ENCODE assay signal across 9 cellular contexts in genomic region chr1:18247151-18247550, GRCh38.
"Had no signal": no experiment of that assay in that cellular context is flagged by ENCODE, and none has a peak within 500 bp of the region (broad histone marks: within the 10 kb centered on the region; RNA-seq: fewer than 3 reads in every experiment).

No MANE protein-coding gene starts in this region.

- H3K4me2 ChIP-seq: GM23338 had no signal

- H3K9me3 ChIP-seq: HAP-1 had no signal

- H3K4me3 ChIP-seq: GM23248, GM23338, HAP-1 had no signal

- H3K27ac ChIP-seq: GM23248 had no signal

- H2AFZ ChIP-seq: GM23248, GM23338 had no signal

- H3K36me3 ChIP-seq: HAP-1 had no signal

- FAIRE-seq: H1, H54 had no signal

- H3K9ac ChIP-seq: GM23248 had no signal

- H3K4me1 ChIP-seq: HAP-1 had no signal

- H3K27ac Mint-ChIP-seq: GM23338, H9, HFFc6 had no signal

- DNase-seq: GM23248, GOT3, H9, HCEC 1CT, HFFc6 had no signal

- H3K4me3 Mint-ChIP-seq: GM23338, H9, HFFc6 had no signal

- H3K9me3 Mint-ChIP-seq: GM23338 had no signal
